25 cellular contexts compared by ENCODE assay signal in the genomic region with DNA sequence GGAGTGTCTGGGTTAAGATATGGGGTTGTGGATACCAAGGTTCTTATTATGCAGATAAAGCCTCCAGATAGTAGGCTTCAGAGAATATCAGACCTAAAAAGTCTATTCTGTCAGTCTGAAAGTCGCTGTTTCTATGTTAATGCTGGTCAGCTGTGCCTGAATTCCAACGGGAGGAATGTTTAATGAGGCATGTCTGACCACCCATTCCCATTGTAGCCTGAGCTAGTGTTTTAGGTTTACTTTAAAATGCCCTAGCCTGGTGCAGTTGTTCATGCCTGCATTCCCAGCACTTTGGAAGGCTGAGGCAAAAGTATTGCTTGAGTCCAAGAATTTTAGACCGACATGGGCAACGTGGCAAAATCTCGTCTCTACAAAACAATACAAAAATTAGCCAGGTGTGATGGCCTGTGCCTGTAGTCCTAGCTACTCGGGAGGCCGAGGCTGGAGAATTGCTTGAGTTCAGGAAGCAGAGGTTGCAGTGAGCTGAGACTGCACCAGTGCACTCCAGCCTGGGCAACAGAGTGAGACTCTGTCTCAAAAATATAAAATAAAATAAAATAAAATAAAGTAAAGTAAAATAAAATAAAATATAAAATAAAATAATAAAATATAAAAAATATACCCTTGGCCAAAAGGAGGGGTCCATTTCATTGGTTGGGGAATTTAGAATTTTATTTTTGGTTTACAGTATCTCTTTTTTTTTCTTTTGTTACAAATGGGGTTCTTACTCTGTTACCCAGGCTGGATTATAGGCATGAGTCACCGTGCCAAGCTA. TPM values are rescaled to one million over a fixed set of nuclear protein-coding genes. Genes with fewer than 3 reads are reported as not detected.
"Had no signal": no experiment of that assay in that cellular context is flagged by ENCODE, and none has a peak within 500 bp of the region (broad histone marks: within the 10 kb centered on the region; RNA-seq: fewer than 3 reads in every experiment).

No MANE protein-coding gene starts in this region.

- H3K9ac ChIP-seq: parathyroid adenoma had no signal

- H3K4me1 ChIP-seq: esophagus squamous epithelium, left ventricle myocardium inferior, lower lobe of right lung, parathyroid adenoma, prostate gland, right lobe of liver, spleen, tibial artery, upper lobe of right lung, vagina had no signal

- H2AFZ ChIP-seq: hepatocyte, parathyroid adenoma had no signal

- H3K4me3 ChIP-seq: esophagus squamous epithelium, hepatocyte, left ventricle myocardium inferior, lower lobe of right lung, prostate gland, right lobe of liver, spleen, tibial artery, upper lobe of right lung, vagina had no signal

- DNase-seq: effector memory CD4-positive, alpha-beta T cell; esophagus squamous epithelium; foreskin fibroblast; head of caudate nucleus; left ventricle myocardium inferior; lower lobe of right lung; midbrain; naive thymus-derived CD4-positive, alpha-beta T cell; nephron progenitor cell; retina; right lobe of liver; spleen; stimulated activated CD4-positive, alpha-beta T cell treated with anti-CD3 and anti-CD28 coated beads, Interleukin-15, amount 100 ng/mL, for 24 hours; stimulated activated CD4-positive, alpha-beta T cell treated with anti-CD3 and anti-CD28 coated beads, Interleukin-1b, Interleukin-23, amount 100 ng/mL, for 48 hours; stimulated activated CD4-positive, alpha-beta T cell treated with anti-CD3 and anti-CD28 coated beads, Interleukin-4, amount 100 ng/mL, for 24 hours; tibial artery; upper lobe of right lung had no signal

- H3K4me2 ChIP-seq: hepatocyte had no signal

- H3K9me3 ChIP-seq: prostate gland, upper lobe of right lung, vagina had no signal

- H3K27me3 ChIP-seq: esophagus squamous epithelium, hepatocyte, right lobe of liver, spleen, tibial artery, upper lobe of right lung, vagina had no signal

- H3K27ac ChIP-seq: epithelial cell of prostate, esophagus squamous epithelium, hepatocyte, left ventricle myocardium inferior, lower lobe of right lung, parathyroid adenoma, prostate gland, right lobe of liver, spleen, tibial artery, upper lobe of right lung, vagina had no signal

- H3K36me3 ChIP-seq: esophagus squamous epithelium, left ventricle myocardium inferior, lower lobe of right lung, prostate gland, right lobe of liver, upper lobe of right lung, vagina had no signal

RNA-seq across cellular contexts. Expression of gene SOX30, which starts 7.8 kb away (rescaled TPM):
- total RNA-seq: esophagus squamous epithelium, hepatocyte, lower lobe of right lung, skeletal muscle tissue, temporal lobe, vagina had no signal
- polyA plus RNA-seq: hepatocyte had no signal

RNA-seq across cellular contexts. Expression of gene C5orf52, which starts 11.3 kb away (rescaled TPM):
- total RNA-seq: esophagus squamous epithelium; hepatocyte; left ventricle myocardium inferior; lower lobe of right lung; naive thymus-derived CD4-positive, alpha-beta T cell; omental fat pad; right lobe of liver; skeletal muscle tissue; spleen; temporal lobe; upper lobe of right lung; vagina had no signal
- polyA plus RNA-seq: hepatocyte; naive thymus-derived CD4-positive, alpha-beta T cell; spleen had no signal
